8 cellular contexts compared by ENCODE assay signal in the genomic region with DNA sequence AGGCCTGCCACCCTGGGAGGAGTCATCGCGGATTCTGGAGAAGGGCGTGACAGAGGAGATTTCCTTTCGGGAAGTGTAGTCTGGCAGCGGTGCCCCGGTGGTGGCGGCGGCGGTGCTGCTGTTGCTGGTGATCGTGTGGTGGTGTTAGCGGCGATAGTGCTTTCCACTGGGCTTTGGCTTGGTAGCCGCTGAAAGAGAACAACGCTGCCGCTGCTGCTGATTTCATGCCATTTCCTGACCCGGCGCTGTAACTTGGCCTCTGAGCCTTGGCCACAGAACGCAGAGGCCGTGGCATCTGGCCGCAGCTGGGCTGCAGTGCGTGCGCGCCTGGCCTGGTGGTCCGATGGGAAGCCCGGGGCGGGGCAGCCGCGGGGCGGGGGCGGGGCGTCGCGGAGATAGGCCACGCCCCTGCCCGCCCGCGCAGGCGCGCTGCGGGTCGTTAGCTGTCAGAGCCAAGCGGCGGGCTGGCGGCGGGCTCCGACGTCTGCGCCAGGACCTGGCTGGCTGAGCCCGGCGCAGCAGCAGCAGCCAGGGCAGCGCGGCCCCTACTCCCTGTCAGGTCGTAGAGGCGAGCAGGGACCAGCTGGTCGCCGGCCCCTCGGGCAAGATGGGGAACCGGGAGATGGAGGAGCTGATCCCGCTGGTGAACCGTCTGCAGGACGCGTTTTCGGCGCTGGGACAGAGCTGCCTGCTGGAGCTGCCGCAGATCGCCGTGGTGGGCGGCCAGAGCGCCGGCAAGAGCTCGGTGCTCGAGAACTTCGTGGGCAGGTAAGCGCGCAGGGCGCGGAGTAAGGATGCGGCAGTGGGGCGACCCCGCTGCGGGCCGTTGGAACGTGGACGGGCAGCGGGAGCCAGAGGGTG. TPM values are rescaled to one million over a fixed set of nuclear protein-coding genes. Genes with fewer than 3 reads are reported as not detected.
A peak's percentile ranks its signal among the peaks of the same experiment; 100 is the strongest.
DNase-seq lines count a peak whose midpoint lies in the region; ATAC-seq and TF ChIP-seq lines count a peak whose summit lies in the region.

A gene (plus strand): TSS at position 449 of the 861 bp plus-strand sequence. CDS start 159 bp downstream, at position 608.

- H3K36me3 ChIP-seq in kidney epithelial cell (ENCODE audit: control insufficient read depth, insufficient read depth, low read length) = no peaks in the 10 kb centered on the region

- TF ChIP-seq POLR2A in GM18505 (IDR thresholded peaks at IDR 0.05; ENCODE audit: borderline replicate concordance, extremely low read depth, insufficient read depth, insufficient read length) = no peak

- DNase-seq in NCI-H2107 treated with DMSO at 0.1 percent for 48 hours (lab: John Stamatoyannopoulos, UW; ENCODE audit: unreplicated experiment) = peak; percentile 12
- peak; percentile 70 for DNase-seq in activated CD4-positive, alpha-beta T cell treated with anti-CD3 and anti-CD28 coated beads for 1 hour
- DNase-seq in cerebellum (ENCODE audit: low spot score) = peak; percentile 95
- DNase-seq in kidney epithelial cell (ENCODE audit: low read depth) = no peak
- peak; percentile 31 to 69 (median 50) for DNase-seq in stimulated activated CD4-positive, alpha-beta T cell treated with anti-CD3 and anti-CD28 coated beads, Interleukin-12 subunit alpha, Interleukin-12 subunit beta, amount 100 ng/mL, for 48 hours (ENCODE audit: low read depth in 2 of 3, low spot score in 1 of 3)
- DNase-seq in AML-193 (lab: John Stamatoyannopoulos, UW) = no peak

- peaks cover 3% of the 10 kb centered on the region for H3K27me3 ChIP-seq in kidney epithelial cell (ENCODE audit: control insufficient read depth, insufficient read depth, low read length)

- ATAC-seq in GM18505 (IDR thresholded peaks at IDR 0.05; ENCODE audit: unreplicated experiment) (peak; percentile 87), HG02885 (IDR thresholded peaks at IDR 0.05; ENCODE audit: poor library complexity, unreplicated experiment) (peak; percentile 94)

- H3K4me3 ChIP-seq in kidney epithelial cell (ENCODE audit: low read depth, low read length) = peak within 1 kb of the TSS; percentile 58

- TF ChIP-seq CTCF in kidney epithelial cell (IDR thresholded peaks at IDR 0.05; ENCODE audit: insufficient read depth, low read length, poor library complexity, severe bottlenecking) = no peak

RNA-seq across cellular contexts. Expression of the gene that starts here (rescaled TPM):
- total RNA-seq in cerebellum (84.7 TPM), kidney epithelial cell (1.6 and 2.7 TPM in 2 replicates)

Comparison
In these comparisons a context has a peak if more than half of its experiments do, and no peak if none do; other contexts are left out.
1. RNA of the gene that starts here (total RNA-seq): 84.7 TPM in cerebellum (single experiment); 1.6 to 2.7 TPM in kidney epithelial cell; every median in the first group is over 10 times any median in the second.
2. DNase-seq: peak in NCI-H2107 treated with DMSO at 0.1 percent for 48 hours (single experiment), activated CD4-positive, alpha-beta T cell treated with anti-CD3 and anti-CD28 coated beads for 1 hour (single experiment), cerebellum (single experiment) and stimulated activated CD4-positive, alpha-beta T cell treated with anti-CD3 and anti-CD28 coated beads, Interleukin-12 subunit alpha, Interleukin-12 subunit beta, amount 100 ng/mL, for 48 hours (3 of 3); none in kidney epithelial cell (single experiment) and AML-193 (0 of 2).